ENCODE assay signal across 8 cellular contexts in the genomic region with DNA sequence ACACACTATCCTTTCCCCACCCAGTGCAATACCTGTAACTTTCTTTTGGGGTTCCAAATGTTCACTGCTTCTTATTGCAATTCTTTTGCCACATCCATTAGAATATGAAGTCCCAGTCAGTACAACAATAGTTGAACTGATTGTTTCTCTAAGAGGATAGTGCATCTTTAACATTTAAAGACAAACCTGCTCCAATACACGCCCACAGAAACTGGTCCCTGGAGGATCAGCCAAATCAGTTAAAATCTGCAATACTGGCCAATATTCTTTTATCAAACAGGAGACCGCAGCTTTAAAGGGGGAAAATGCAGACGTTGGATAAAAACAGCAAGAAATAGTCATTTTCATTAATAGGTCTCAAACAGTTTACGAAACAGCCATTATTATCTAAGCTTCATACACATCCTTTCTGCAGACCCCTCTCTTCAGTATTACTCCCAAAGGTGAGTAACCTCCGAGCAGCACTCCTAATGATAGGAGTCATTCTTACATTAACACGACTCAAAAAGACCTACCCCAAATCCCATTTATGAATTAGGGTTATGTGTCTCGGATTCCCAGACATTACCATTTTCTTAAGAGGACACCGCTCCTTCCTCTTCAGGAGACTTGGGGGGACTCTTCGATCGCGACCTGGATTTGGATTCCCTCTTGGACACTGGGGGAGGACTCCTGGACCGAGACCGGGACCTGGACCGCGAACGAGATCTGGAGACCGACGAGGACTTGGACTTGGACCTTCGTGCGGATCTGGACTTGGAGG. TPM values are rescaled to one million over a fixed set of nuclear protein-coding genes. Genes with fewer than 3 reads are reported as not detected.
DNase-seq lines count a peak whose midpoint lies in the region; ATAC-seq and TF ChIP-seq lines count a peak whose summit lies in the region.

No MANE protein-coding gene starts in this region.

- under 1% methylated on average over 20 of the region's 20 CpGs for WGBS in thymus

- peak overlapping the region; percentile 99 for H3K4me3 Mint-ChIP-seq in activated T-cell treated with anti-CD3 and anti-CD28 coated beads, Interleukin-2, amount 50 U/mL, for 24 hours
- H3K4me3 Mint-ChIP-seq in activated naive CD8-positive, alpha-beta T cell, result peak overlapping the region; percentile 99

- no peaks in the 10 kb centered on the region for H3K9me3 Mint-ChIP-seq in activated T-cell treated with anti-CD3 and anti-CD28 coated beads, Interleukin-2, amount 50 U/mL, for 24 hours
- H3K9me3 Mint-ChIP-seq in activated naive CD8-positive, alpha-beta T cell (ENCODE audit: low read depth), result no peaks in the 10 kb centered on the region

- peak overlapping the region; percentile 99 for H3K27ac Mint-ChIP-seq in activated T-cell treated with anti-CD3 and anti-CD28 coated beads, Interleukin-2, amount 50 U/mL, for 24 hours
- H3K27ac Mint-ChIP-seq in activated naive CD8-positive, alpha-beta T cell, result peak overlapping the region; percentile 97

- no peak for DNase-seq in activated T-cell treated with anti-CD3 and anti-CD28 coated beads, Interleukin-2, amount 50 U/mL, for 24 hours
- DNase-seq in activated T-cell treated with anti-CD3 and anti-CD28 coated beads, Interleukin-2, amount 50 U/mL, for 48 hours, result no peak
- DNase-seq in kidney epithelial cell (ENCODE audit: low read depth), result no peak
- DNase-seq in NCI-H2107 (lab: John Stamatoyannopoulos, UW), result no peak
- DNase-seq in NK-92 treated with Interleukin-12 subunit alpha and Interleukin-12 subunit beta, amount 100 ng/mL, for 24 hours (lab: John Stamatoyannopoulos, UW), result no peak

- ATAC-seq in HG03571 (IDR thresholded peaks at IDR 0.05; ENCODE audit: unreplicated experiment), result no peak

- H3K27me3 ChIP-seq in kidney epithelial cell (ENCODE audit: control insufficient read depth, insufficient read depth, low read length), result no peaks in the 10 kb centered on the region
- no peaks in the 10 kb centered on the region for H3K27me3 ChIP-seq in thymus (ENCODE audit: control insufficient read depth, insufficient read depth)

- H3K4me1 Mint-ChIP-seq in activated T-cell treated with anti-CD3 and anti-CD28 coated beads, Interleukin-2, amount 50 U/mL, for 24 hours (ENCODE audit: low read depth), result peaks cover 52% of the 10 kb centered on the region
- H3K4me1 Mint-ChIP-seq in activated naive CD8-positive, alpha-beta T cell (ENCODE audit: low read depth), result peaks cover 57% of the 10 kb centered on the region

- peaks cover 72% of the 10 kb centered on the region for H3K36me3 Mint-ChIP-seq in activated T-cell treated with anti-CD3 and anti-CD28 coated beads, Interleukin-2, amount 50 U/mL, for 24 hours (ENCODE audit: low read depth)
- peaks cover 28% of the 10 kb centered on the region for H3K36me3 Mint-ChIP-seq in activated naive CD8-positive, alpha-beta T cell

- peak overlapping the region; percentile 98 for H3K27ac ChIP-seq in thymus (ENCODE audit: low read depth)

- H3K9me3 ChIP-seq in thymus (ENCODE audit: control insufficient read depth), result no peaks in the 10 kb centered on the region

- H3K36me3 ChIP-seq in kidney epithelial cell (ENCODE audit: control insufficient read depth, insufficient read depth, low read length) (peaks cover 1% of the 10 kb centered on the region), thymus (ENCODE audit: control insufficient read depth, insufficient read depth) (peaks cover 16% of the 10 kb centered on the region)

- peaks cover 16% of the 10 kb centered on the region for H3K4me1 ChIP-seq in thymus (ENCODE audit: control insufficient read depth, insufficient read depth, low read length)

- H3K4me3 ChIP-seq in kidney epithelial cell (ENCODE audit: low read depth, low read length) (peak overlapping the region; percentile 95), thymus (ENCODE audit: low read length) (peak overlapping the region; percentile 85)

- no peaks in the 10 kb centered on the region for H3K27me3 Mint-ChIP-seq in activated T-cell treated with anti-CD3 and anti-CD28 coated beads, Interleukin-2, amount 50 U/mL, for 24 hours
- no peaks in the 10 kb centered on the region for H3K27me3 Mint-ChIP-seq in activated naive CD8-positive, alpha-beta T cell

- no peak for TF ChIP-seq CTCF in kidney epithelial cell (IDR thresholded peaks at IDR 0.05; ENCODE audit: insufficient read depth, low read length, poor library complexity, severe bottlenecking)

RNA-seq across cellular contexts. Expression of gene SRSF2, which starts 1.4 kb away (rescaled TPM):
- 185 and 217 TPM in 2 replicates for total RNA-seq in kidney epithelial cell
- polyA plus RNA-seq in thymus, result 225 TPM

RNA-seq across cellular contexts. Expression of gene MFSD11, which starts 2.2 kb away (rescaled TPM):
- total RNA-seq in kidney epithelial cell, result 17.5 and 21.2 TPM in 2 replicates
- 17.3 TPM for polyA plus RNA-seq in thymus

RNA-seq across cellular contexts. Expression of gene METTL23, which starts 9.1 kb away (rescaled TPM):
- 32.8 TPM in 2 replicates for total RNA-seq in kidney epithelial cell
- polyA plus RNA-seq in thymus, result 70.1 TPM

RNA-seq across cellular contexts. Expression of gene JMJD6, which starts 9.4 kb away (rescaled TPM):
- total RNA-seq in kidney epithelial cell, result 21.4 and 25.8 TPM in 2 replicates
- 31.9 TPM for polyA plus RNA-seq in thymus

RNA-seq across cellular contexts. Expression of gene MXRA7, which starts 25.0 kb away (rescaled TPM):
- 110 and 142 TPM in 2 replicates for total RNA-seq in kidney epithelial cell
- polyA plus RNA-seq in thymus, result 47.1 TPM
